In the genomic region with DNA sequence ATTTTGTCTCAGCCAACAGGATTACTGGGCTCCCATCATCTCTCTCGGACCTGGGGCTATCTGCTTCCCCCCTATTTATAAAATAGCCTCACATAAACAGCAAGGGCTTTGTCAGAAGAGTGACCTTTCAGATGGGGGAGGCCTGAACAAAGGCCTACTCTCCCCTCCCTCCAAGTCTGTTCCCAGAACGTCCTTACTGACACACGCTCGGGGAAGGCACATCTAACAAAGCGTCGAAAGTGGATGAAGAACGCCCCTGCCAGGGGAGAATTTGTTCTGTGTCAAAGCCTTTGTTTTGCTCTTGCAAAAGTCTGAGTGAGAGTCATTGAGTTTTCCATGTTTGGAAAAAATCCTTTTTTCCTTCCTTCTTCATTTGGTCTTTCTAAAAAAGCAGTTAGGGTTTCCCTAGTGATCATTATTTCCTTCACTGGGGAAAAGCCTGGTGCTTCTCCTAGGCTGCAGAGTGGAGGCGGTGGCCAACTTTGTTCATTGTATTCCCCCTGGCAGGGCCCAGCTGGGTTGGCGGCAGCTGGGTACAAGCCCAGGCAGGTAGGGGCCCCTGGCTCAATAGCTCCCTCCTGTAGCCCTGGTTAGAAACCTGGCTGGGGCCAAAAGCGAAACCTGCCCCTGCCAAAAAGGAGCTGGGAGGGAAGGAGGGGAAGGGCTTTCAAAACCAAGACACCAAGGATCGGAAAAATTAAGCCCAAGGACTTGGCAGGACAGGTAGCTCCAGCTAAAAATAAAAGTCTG, we compare ENCODE assay signal across 9 cellular contexts.
DNase-seq lines count a peak whose midpoint lies in the region; ATAC-seq and TF ChIP-seq lines count a peak whose summit lies in the region.
"Had no signal": no experiment of that assay in that cellular context is flagged by ENCODE, and none has a peak within 500 bp of the region (broad histone marks: within the 10 kb centered on the region; RNA-seq: fewer than 3 reads in every experiment).

No MANE protein-coding gene starts in this region.

- H3K4me2 ChIP-seq in Karpas-422 (ENCODE audit: low read depth, low read length, poor library complexity, severe bottlenecking) = no peak overlapping the region

- peaks cover 4% of the 10 kb centered on the region; the same call in 1 of the 2 replicates for H4K20me1 ChIP-seq in Karpas-422 (ENCODE audit: insufficient read depth, low read depth, low read length)

- H3K9me2 ChIP-seq in Karpas-422 (replicated peaks; ENCODE audit: insufficient read depth, low read length) = no peaks in the 10 kb centered on the region

- H2AFZ ChIP-seq in Karpas-422 (ENCODE audit: low read length) = no peak overlapping the region
- H2AFZ ChIP-seq: GM23248 had no signal

- no peaks in the 10 kb centered on the region for H3K9me3 Mint-ChIP-seq in endothelial cell (ENCODE audit: unreplicated experiment)

- ATAC-seq in GM21825 (IDR thresholded peaks at IDR 0.05; ENCODE audit: unreplicated experiment) = no peak

- H3K27me3 Mint-ChIP-seq in endothelial cell (ENCODE audit: unreplicated experiment) = peaks cover 22% of the 10 kb centered on the region

- no peaks in the 10 kb centered on the region for H3K9me3 ChIP-seq in Karpas-422 (ENCODE audit: low read length)
- no peaks in the 10 kb centered on the region for H3K9me3 ChIP-seq in skeletal muscle tissue (ENCODE audit: control insufficient read depth in 3 of 3, low read length in 3 of 3)
- H3K9me3 ChIP-seq: Peyer's patch had no signal

- H3K4me1 ChIP-seq in Karpas-422 (ENCODE audit: low read length) = no peaks in the 10 kb centered on the region; the same call in 1 of the 2 replicates
- peaks cover 0 to 89% (median 87%) of the 10 kb centered on the region in 3 donors for H3K4me1 ChIP-seq in skeletal muscle tissue (ENCODE audit: control insufficient read depth in 3 of 3, insufficient read depth in 3 of 3, low read length in 3 of 3)

- H3K27ac Mint-ChIP-seq in endothelial cell (ENCODE audit: unreplicated experiment) = peak overlapping the region; percentile 52

- TF ChIP-seq CTCF in endothelial cell (IDR thresholded peaks at IDR 0.05; ENCODE audit: unreplicated experiment) = no peak

- H3K36me3 ChIP-seq in Karpas-422 (ENCODE audit: insufficient read depth, low read length) (peaks cover 13% of the 10 kb centered on the region), skeletal muscle tissue (ENCODE audit: control insufficient read depth in 3 of 3, insufficient read depth in 3 of 3, low read length in 3 of 3) (no peaks in the 10 kb centered on the region)
- H3K36me3 ChIP-seq: Peyer's patch had no signal

- peaks cover 84% of the 10 kb centered on the region for H3K79me2 ChIP-seq in Karpas-422 (ENCODE audit: low read length)

- H3K9ac ChIP-seq in Karpas-422 (ENCODE audit: low read length) = no peak overlapping the region
- H3K9ac ChIP-seq in skeletal muscle tissue (ENCODE audit: low read depth in 1 of 3, low read length in 3 of 3) = peak overlapping the region in 1 of 3 donors; percentile 28
- H3K9ac ChIP-seq: GM23248 had no signal

- H3K4me3 ChIP-seq in Karpas-422 (ENCODE audit: low read length) = peak overlapping the region; percentile 63
- H3K4me3 ChIP-seq in skeletal muscle tissue (ENCODE audit: low read length in 3 of 3) = peak overlapping the region in 1 of 3 donors; percentile 0
- H3K4me3 ChIP-seq: GM23248, Peyer's patch had no signal

- H3K4me3 Mint-ChIP-seq in endothelial cell (ENCODE audit: unreplicated experiment) = no peak overlapping the region

- peaks cover 21% of the 10 kb centered on the region for H3K36me3 Mint-ChIP-seq in endothelial cell (ENCODE audit: low read depth, unreplicated experiment)

- no peak overlapping the region for H3K27ac ChIP-seq in Karpas-422 (ENCODE audit: low read length)
- peak overlapping the region; percentile 85 for H3K27ac ChIP-seq in skeletal muscle tissue (ENCODE audit: low read depth, low read length)

- DNase-seq in Karpas-422 (no peak), NCI-H510A (lab: John Stamatoyannopoulos, UW) (peak; percentile 54), endothelial cell (ENCODE audit: low spot score) (no peak), KG1 (lab: John Stamatoyannopoulos, UW) (no peak), activated gamma-delta T cell (lab: John Stamatoyannopoulos, UW) (no peak)

- peaks cover 91% of the 10 kb centered on the region for H3K4me1 Mint-ChIP-seq in endothelial cell (ENCODE audit: unreplicated experiment)

- H3K27me3 ChIP-seq in Karpas-422 (ENCODE audit: low read length) = no peaks in the 10 kb centered on the region
- H3K27me3 ChIP-seq in skeletal muscle tissue (ENCODE audit: control insufficient read depth in 3 of 3, insufficient read depth in 3 of 3, low read length in 3 of 3) = no peaks in the 10 kb centered on the region
- H3K27me3 ChIP-seq: Peyer's patch had no signal
